Comparison of ENCODE assay signal across 25 cellular contexts in genomic region chr20:5091902-5092301, GRCh38. TPM values are rescaled to one million over a fixed set of nuclear protein-coding genes. Genes with fewer than 3 reads are reported as not detected.
A peak's percentile ranks its signal among the peaks of the same experiment; 100 is the strongest.
DNase-seq lines count a peak whose midpoint lies in the region; ATAC-seq and TF ChIP-seq lines count a peak whose summit lies in the region.
"Had no signal": no experiment of that assay in that cellular context is flagged by ENCODE, and none has a peak within 500 bp of the region (broad histone marks: within the 10 kb centered on the region; RNA-seq: fewer than 3 reads in every experiment).

No MANE protein-coding gene starts in this region.

- TF ChIP-seq CTCF in CD14-positive monocyte (IDR thresholded peaks at IDR 0.05) (no peak), endothelial cell (IDR thresholded peaks at IDR 0.05; ENCODE audit: unreplicated experiment) (no peak), nephron progenitor cell (IDR thresholded peaks at IDR 0.05) (no peak), GM23338 (conservative IDR thresholded peaks at IDR 0.05; ENCODE audit: low read depth in 2 of 2) (no peak)

- no peak overlapping the region for H3K4me3 Mint-ChIP-seq in CD14-positive monocyte
- no peak overlapping the region for H3K4me3 Mint-ChIP-seq in endothelial cell (ENCODE audit: unreplicated experiment)
- no peak overlapping the region for H3K4me3 Mint-ChIP-seq in nephron progenitor cell
- H3K4me3 Mint-ChIP-seq in GM23338, result no peak overlapping the region
- H3K4me3 Mint-ChIP-seq: HFFc6 had no signal

- H2AFZ ChIP-seq in Karpas-422 (ENCODE audit: low read length) (no peak overlapping the region), GM23338 (no peak overlapping the region)

- H3K27ac ChIP-seq in Karpas-422 (ENCODE audit: low read length) (no peak overlapping the region), GM23338 (ENCODE audit: low read depth) (no peak overlapping the region)
- H3K27ac ChIP-seq: BLaER1 had no signal

- intact Hi-C loops in CD14-positive monocyte (cut with micrococcal nuclease), result no loop called here

- H4K20me1 ChIP-seq in Karpas-422 (ENCODE audit: insufficient read depth, low read depth, low read length), result no peaks in the 10 kb centered on the region
- peaks cover 3% of the 10 kb centered on the region; the same call in 1 of the 2 replicates for H4K20me1 ChIP-seq in GM23338 (replicated peaks; ENCODE audit: insufficient read depth)
- H4K20me1 ChIP-seq: BLaER1 had no signal

- H3K36me3 ChIP-seq in Karpas-422 (ENCODE audit: insufficient read depth, low read length) (0 out of 2 replicates have a peak, but pooled peaks cover 3% of the 10 kb centered on the region), GM23338 (ENCODE audit: insufficient read depth) (no peaks in the 10 kb centered on the region)

- no peaks in the 10 kb centered on the region for H3K9me3 ChIP-seq in Karpas-422 (ENCODE audit: low read length)
- H3K9me3 ChIP-seq: BLaER1, SK-N-SH had no signal

- H3K27me3 ChIP-seq in Karpas-422 (ENCODE audit: low read length), result no peaks in the 10 kb centered on the region
- no peaks in the 10 kb centered on the region for H3K27me3 ChIP-seq in GM23338 (ENCODE audit: insufficient read depth)
- H3K27me3 ChIP-seq: BLaER1 had no signal

- H3K9me3 Mint-ChIP-seq in CD14-positive monocyte (no peaks in the 10 kb centered on the region), endothelial cell (ENCODE audit: unreplicated experiment) (no peaks in the 10 kb centered on the region), nephron progenitor cell (no peaks in the 10 kb centered on the region), GM23338 (no peaks in the 10 kb centered on the region)
- H3K9me3 Mint-ChIP-seq: HFFc6 had no signal

- H3K4me3 ChIP-seq in Karpas-422 (ENCODE audit: low read length) (no peak overlapping the region), GM23338 (no peak overlapping the region)
- H3K4me3 ChIP-seq: BLaER1, K562 had no signal

- H3K36me3 Mint-ChIP-seq in CD14-positive monocyte (peaks cover 12 to 20% of the 10 kb centered on the region in 2 donors), endothelial cell (ENCODE audit: low read depth, unreplicated experiment) (peaks cover 4% of the 10 kb centered on the region), nephron progenitor cell (ENCODE audit: low read depth) (peaks cover 26% of the 10 kb centered on the region), GM23338 (ENCODE audit: low read depth) (peaks cover 9% of the 10 kb centered on the region; the same call in 2 of the 3 replicates)

- H3K9ac ChIP-seq in Karpas-422 (ENCODE audit: low read length), result no peak overlapping the region
- H3K9ac ChIP-seq: BLaER1, SK-N-SH had no signal

- peaks cover 44% of the 10 kb centered on the region for H3K4me1 Mint-ChIP-seq in CD14-positive monocyte
- peaks cover 21% of the 10 kb centered on the region for H3K4me1 Mint-ChIP-seq in endothelial cell (ENCODE audit: unreplicated experiment)
- peaks cover 8% of the 10 kb centered on the region for H3K4me1 Mint-ChIP-seq in nephron progenitor cell
- H3K4me1 Mint-ChIP-seq in GM23338, result no peaks in the 10 kb centered on the region

- H3F3A ChIP-seq in GM23338 (replicated peaks; ENCODE audit: low read depth), result no peaks in the 10 kb centered on the region

- no peaks in the 10 kb centered on the region for H3K9me2 ChIP-seq in Karpas-422 (replicated peaks; ENCODE audit: insufficient read depth, low read length)
- H3K9me2 ChIP-seq in GM23338 (ENCODE audit: insufficient read depth), result no peaks in the 10 kb centered on the region
- H3K9me2 ChIP-seq: SK-N-SH had no signal

- no peaks in the 10 kb centered on the region for H3K79me2 ChIP-seq in Karpas-422 (ENCODE audit: low read length)
- no peaks in the 10 kb centered on the region for H3K79me2 ChIP-seq in GM23338 (replicated peaks; ENCODE audit: insufficient read depth)

- H3K4me2 ChIP-seq in Karpas-422 (ENCODE audit: low read depth, low read length, poor library complexity, severe bottlenecking) (no peak overlapping the region), GM23338 (no peak overlapping the region)
- H3K4me2 ChIP-seq: BLaER1, SK-N-SH had no signal

- H3K27ac Mint-ChIP-seq in CD14-positive monocyte, result peak overlapping the region; percentile 21 to 94 (median 65)
- peak overlapping the region; percentile 54 for H3K27ac Mint-ChIP-seq in endothelial cell (ENCODE audit: unreplicated experiment)
- H3K27ac Mint-ChIP-seq in nephron progenitor cell, result peak overlapping the region; percentile 14
- H3K27ac Mint-ChIP-seq in GM23338, result no peak overlapping the region
- H3K27ac Mint-ChIP-seq: HFFc6 had no signal

- no peak for DNase-seq in CD14-positive monocyte (ENCODE audit: low spot score)
- DNase-seq in Karpas-422, result peak; percentile 37
- DNase-seq in endothelial cell (ENCODE audit: low spot score), result no peak
- no peak for DNase-seq in nephron progenitor cell
- DNase-seq in GM23338 (ENCODE audit: low spot score), result no peak
- DNase-seq in NCI-H2227 treated with DMSO at 0.1 percent for 48 hours (lab: John Stamatoyannopoulos, UW), result no peak
- DNase-seq in activated effector memory CD4-positive, alpha-beta T cell treated with anti-CD3 and anti-CD28 coated beads, Interleukin-2, amount 50 U/mL, for 16 hours, result no peak
- no peak for DNase-seq in globus pallidus (ENCODE audit: low spot score)
- DNase-seq: DMS53; GF-D8; H7; HFFc6; MM.1S; NCI-H1048; NCI-H1436; NCI-H187 treated with DMSO at 0.1 percent for 48 hours; NCI-H2107; NCI-H510A treated with DMSO at 0.1 percent for 48 hours; NCI-H774; NK-92 treated with Interleukin-12 subunit alpha and Interleukin-12 subunit beta, amount 100 ng/mL, for 24 hours; SIG-M5; SK-N-SH had no signal

- ATAC-seq in GM23338, result no peak
- ATAC-seq: K562, Panc1 had no signal

- H3K4me1 ChIP-seq in Karpas-422 (ENCODE audit: low read length) (peaks cover 23% of the 10 kb centered on the region), GM23338 (ENCODE audit: insufficient read depth) (no peaks in the 10 kb centered on the region)

- H3K27me3 Mint-ChIP-seq in CD14-positive monocyte (ENCODE audit: low read depth in 3 of 3) (no peaks in the 10 kb centered on the region), endothelial cell (ENCODE audit: unreplicated experiment) (no peaks in the 10 kb centered on the region), nephron progenitor cell (ENCODE audit: low read depth, poor library complexity) (no peaks in the 10 kb centered on the region), GM23338 (ENCODE audit: insufficient read depth, low read depth, poor library complexity) (peaks cover 4% of the 10 kb centered on the region)

TF ChIP-seq in GM23338, 12 proteins besides CTCF, POLR2A, EP300 and RAD21 (continues in another document):
- no peak for TF ChIP-seq ZNF114 (CRISPR knock-in tag; IDR thresholded peaks at IDR 0.05)
- TF ChIP-seq STAT1 (IDR thresholded peaks at IDR 0.05; ENCODE audit: unreplicated experiment), result no peak
- no peak for TF ChIP-seq CREB1 (CRISPR knock-in tag; IDR thresholded peaks at IDR 0.05; ENCODE audit: low read depth)
- no peak for TF ChIP-seq REST (IDR thresholded peaks at IDR 0.05; ENCODE audit: unreplicated experiment)
- no peak for TF ChIP-seq ZNF331 (CRISPR knock-in tag; IDR thresholded peaks at IDR 0.05; ENCODE audit: low read depth)

RNA-seq across cellular contexts. Expression of gene TMEM230, which starts 21.0 kb away (rescaled TPM):
- polyA plus RNA-seq in CD14-positive monocyte (100 to 1,000 TPM; 163 to 231 TPM), GM23338 (2016; fragmentation: Nextera tagmentation; extraction: Ambion mirVana) (110 and 113 TPM in 2 replicates)
- total RNA-seq in Karpas-422 (2014; rRNA removed; shearing (Covaris generic); ENCODE audit: low replicate concordance), result 124 and 228 TPM in 2 replicates
- 62.2 TPM for total RNA-seq in endothelial cell (ENCODE audit: unreplicated experiment)
- 93.4 and 102 TPM in 2 replicates for total RNA-seq in GM23338 (2014; rRNA removed; shearing (Covaris generic))

RNA-seq across cellular contexts. Expression of gene PCNA, which starts 27.9 kb away (rescaled TPM):
- 10 to 100 TPM; 27.9 to 35.0 TPM for polyA plus RNA-seq in CD14-positive monocyte
- total RNA-seq in Karpas-422 (2014; rRNA removed; shearing (Covaris generic); ENCODE audit: low replicate concordance), result 99.1 and 185 TPM in 2 replicates
- 77.1 TPM for total RNA-seq in endothelial cell (ENCODE audit: unreplicated experiment)
- 413 and 428 TPM in 2 replicates for total RNA-seq in GM23338 (2014; rRNA removed; shearing (Covaris generic))
- polyA plus RNA-seq in GM23338 (2016; fragmentation: Nextera tagmentation; extraction: Ambion mirVana), result 349 and 353 TPM in 2 replicates

RNA-seq across cellular contexts. Expression of gene CDS2, which starts 34.9 kb away (rescaled TPM):
- 10 to 100 TPM; 54.4 to 62.6 TPM for polyA plus RNA-seq in CD14-positive monocyte
- total RNA-seq in Karpas-422 (2014; rRNA removed; shearing (Covaris generic); ENCODE audit: low replicate concordance), result 12.5 and 26.8 TPM in 2 replicates
- total RNA-seq in endothelial cell (ENCODE audit: unreplicated experiment), result 130 TPM
- 40.1 and 40.8 TPM in 2 replicates for total RNA-seq in GM23338 (2014; rRNA removed; shearing (Covaris generic))
- polyA plus RNA-seq in GM23338 (2016; fragmentation: Nextera tagmentation; extraction: Ambion mirVana), result 16.8 and 17.5 TPM in 2 replicates
